Comparison of ENCODE assay signal across 12 cellular contexts in the genomic region with DNA sequence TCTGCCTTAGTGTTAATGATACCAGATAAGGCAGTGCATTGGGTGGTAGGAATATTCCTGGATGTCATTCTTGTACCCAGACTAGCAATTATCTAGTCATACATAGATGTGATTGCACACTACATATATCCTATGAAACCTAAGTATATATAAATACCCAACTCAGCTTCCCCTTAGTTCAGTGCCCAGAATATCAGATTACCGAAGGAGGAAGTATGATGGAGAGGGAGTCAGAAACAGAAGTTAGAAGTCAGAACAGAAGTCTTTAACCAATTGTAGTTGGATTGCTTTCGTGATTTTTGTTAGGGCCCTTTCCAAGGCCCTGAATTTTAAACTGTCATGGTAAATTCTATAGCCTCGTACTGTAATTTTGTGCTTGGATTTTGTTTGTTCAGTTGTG. TPM values are rescaled to one million over a fixed set of nuclear protein-coding genes. Genes with fewer than 3 reads are reported as not detected.
DNase-seq lines count a peak whose midpoint lies in the region; ATAC-seq and TF ChIP-seq lines count a peak whose summit lies in the region.
"Had no signal": no experiment of that assay in that cellular context is flagged by ENCODE, and none has a peak within 500 bp of the region (broad histone marks: within the 10 kb centered on the region; RNA-seq: fewer than 3 reads in every experiment).

No MANE protein-coding gene starts in this region.

- intact Hi-C loops in Caco-2 (cut with micrococcal nuclease; ENCODE audit: unreplicated experiment): no loop called here

- H3K4me3 ChIP-seq in Caco-2 (ENCODE audit: low read depth, low read length): no peak overlapping the region
- H3K4me3 ChIP-seq: neural progenitor cell had no signal

- peak; percentile 53 for ATAC-seq in GM18870 (IDR thresholded peaks at IDR 0.05; ENCODE audit: unreplicated experiment)
- peak; percentile 45 for ATAC-seq in HG03039 (IDR thresholded peaks at IDR 0.05; ENCODE audit: unreplicated experiment)
- peak; percentile 28 for ATAC-seq in omental fat pad (ENCODE audit: low FRiP score)
- no peak for ATAC-seq in GM21529 (IDR thresholded peaks at IDR 0.05; ENCODE audit: unreplicated experiment)
- ATAC-seq: activated CD8-positive, alpha-beta T cell treated with anti-CD3 and anti-CD28 coated beads for 36 hours; stimulated activated naive CD8-positive, alpha-beta T cell treated with anti-CD3 and anti-CD28 coated beads, Interleukin-15, amount 100 ng/mL, for 72 hours had no signal

- H3K27me3 Mint-ChIP-seq in Caco-2 (ENCODE audit: insufficient read depth, unreplicated experiment): no peaks in the 10 kb centered on the region
- H3K27me3 Mint-ChIP-seq: activated CD8-positive, alpha-beta T cell treated with anti-CD3 and anti-CD28 coated beads for 36 hours; stimulated activated naive CD8-positive, alpha-beta T cell treated with anti-CD3 and anti-CD28 coated beads, Interleukin-15, amount 100 ng/mL, for 72 hours had no signal

- CTCF ChIA-PET in Caco-2 (lab: Charles Lee): interaction anchor here (0.5 to 2.0 kb wide), 2 partner anchors 43 to 205 kb away, joined by 3 to 5 read pairs; a partner anchor contains a TSS

- H3K27ac Mint-ChIP-seq in Caco-2 (ENCODE audit: unreplicated experiment): no peak overlapping the region
- H3K27ac Mint-ChIP-seq: activated CD8-positive, alpha-beta T cell treated with anti-CD3 and anti-CD28 coated beads for 36 hours; neural progenitor cell; stimulated activated naive CD8-positive, alpha-beta T cell treated with anti-CD3 and anti-CD28 coated beads, Interleukin-15, amount 100 ng/mL, for 72 hours had no signal

- H3K9me3 ChIP-seq in Caco-2: no peaks in the 10 kb centered on the region

- H3K4me1 Mint-ChIP-seq in Caco-2 (ENCODE audit: low read depth, unreplicated experiment): no peaks in the 10 kb centered on the region
- H3K4me1 Mint-ChIP-seq: neural progenitor cell had no signal

- H3K27me3 ChIP-seq in Caco-2 (replicated peaks; ENCODE audit: control insufficient read depth, insufficient read depth, low read length): no peaks in the 10 kb centered on the region
- H3K27me3 ChIP-seq: neural progenitor cell had no signal

- DNase-seq in SKM-1 treated with dmso at 0.1 percent for 144 hours (lab: John Stamatoyannopoulos, UW; ENCODE audit: unreplicated experiment) (peak; percentile 95), omental fat pad (ENCODE audit: low spot score) (no peak), foreskin melanocyte (no peak), Caco-2 (no peak)
- DNase-seq in activated naive CD4-positive, alpha-beta T cell treated with anti-CD3 and anti-CD28 coated beads, Interleukin-2, amount 50 U/mL, for 16 hours: no peak
- DNase-seq: activated CD8-positive, alpha-beta T cell treated with anti-CD3 and anti-CD28 coated beads for 36 hours; DMS79 treated with DMSO at 0.1 percent for 48 hours; stimulated activated naive CD8-positive, alpha-beta T cell treated with anti-CD3 and anti-CD28 coated beads, Interleukin-15, amount 100 ng/mL, for 72 hours had no signal

- H3K36me3 Mint-ChIP-seq in Caco-2 (ENCODE audit: insufficient read depth, unreplicated experiment): peaks cover 1% of the 10 kb centered on the region

- no peak overlapping the region for H3K4me3 Mint-ChIP-seq in Caco-2 (ENCODE audit: unreplicated experiment)
- H3K4me3 Mint-ChIP-seq: activated CD8-positive, alpha-beta T cell treated with anti-CD3 and anti-CD28 coated beads for 36 hours; neural progenitor cell; stimulated activated naive CD8-positive, alpha-beta T cell treated with anti-CD3 and anti-CD28 coated beads, Interleukin-15, amount 100 ng/mL, for 72 hours had no signal

- H3K36me3 ChIP-seq in Caco-2 (ENCODE audit: control insufficient read depth, insufficient read depth, low read length): no peaks in the 10 kb centered on the region; the same call in 1 of the 2 replicates
- H3K36me3 ChIP-seq: neural progenitor cell had no signal

- H3K9me3 Mint-ChIP-seq in Caco-2 (ENCODE audit: unreplicated experiment): no peaks in the 10 kb centered on the region
- H3K9me3 Mint-ChIP-seq: stimulated activated naive CD8-positive, alpha-beta T cell treated with anti-CD3 and anti-CD28 coated beads, Interleukin-15, amount 100 ng/mL, for 72 hours had no signal

- H3K4me1 ChIP-seq in Caco-2: no peaks in the 10 kb centered on the region

- POLR2A ChIA-PET in Caco-2 (lab: Charles Lee): no interaction called here

- TF ChIP-seq CTCF in omental fat pad (IDR thresholded peaks at IDR 0.05) (no peak), Caco-2 (IDR thresholded peaks at IDR 0.05; ENCODE audit: insufficient read depth in 1 of 2, low read depth in 1 of 2, low read length in 1 of 2, severe bottlenecking in 1 of 2, unreplicated experiment in 1 of 2) (no peak)

- no TSS peak for BruUV-seq in Caco-2 (replicated peaks; lab: Mats Ljungman, UMichigan)

RNA-seq across cellular contexts. Expression of a gene that starts 42.9 kb away (rescaled TPM):
- 10 to 100 TPM; 11.0 to 19.7 (median 13.8) TPM for total RNA-seq in omental fat pad
- 23.3 and 23.6 TPM in 2 replicates for total RNA-seq in Caco-2 (2022)

RNA-seq across cellular contexts. Expression of a gene that starts 48.4 kb away (rescaled TPM):
- 10 to 100 TPM in 3 of 4 donors, 1 to 10 TPM in 1; 9.8 to 21.9 (median 14.2) TPM for total RNA-seq in omental fat pad
- 16.3 and 19.6 TPM in 2 replicates for total RNA-seq in Caco-2 (2022)
